Comparison of ENCODE assay signal across 9 cellular contexts in genomic region chr12:19712041-19712440, GRCh38.
DNase-seq lines count a peak whose midpoint lies in the region; ATAC-seq and TF ChIP-seq lines count a peak whose summit lies in the region.
"Had no signal": no experiment of that assay in that cellular context is flagged by ENCODE, and none has a peak within 500 bp of the region (broad histone marks: within the 10 kb centered on the region; RNA-seq: fewer than 3 reads in every experiment).

No MANE protein-coding gene starts in this region.

- H3K36me3 ChIP-seq in RWPE2 (ENCODE audit: low read depth) (no peaks in the 10 kb centered on the region), fibroblast of lung (ENCODE audit: control insufficient read depth, insufficient read depth, low read length) (no peaks in the 10 kb centered on the region), stomach smooth muscle (ENCODE audit: control insufficient read depth in 2 of 2, insufficient read depth in 2 of 2, low read length in 2 of 2) (no peaks in the 10 kb centered on the region), right atrium auricular region (no peaks in the 10 kb centered on the region)

- no peak overlapping the region for H3K9ac ChIP-seq in fibroblast of lung (ENCODE audit: insufficient read depth, low read length)
- H3K9ac ChIP-seq in stomach smooth muscle (ENCODE audit: low read length in 2 of 2), result no peak overlapping the region
- H3K9ac ChIP-seq: parathyroid adenoma had no signal

- H3K4me1 ChIP-seq in RWPE2 (ENCODE audit: insufficient read depth, poor library complexity, severe bottlenecking) (peaks cover 6% of the 10 kb centered on the region), fibroblast of lung (ENCODE audit: control insufficient read depth, extremely low read depth, insufficient read depth, low read length) (no peaks in the 10 kb centered on the region), stomach smooth muscle (ENCODE audit: control insufficient read depth, insufficient read depth, low read length) (peaks cover 7% of the 10 kb centered on the region), right atrium auricular region (no peaks in the 10 kb centered on the region)
- H3K4me1 ChIP-seq: parathyroid adenoma had no signal

- 0 out of 3 replicates have a peak, but pooled peaks have one; percentile 31 for ATAC-seq in RWPE2 (ENCODE audit: low read depth)
- no peak for ATAC-seq in GM18505 (IDR thresholded peaks at IDR 0.05; ENCODE audit: unreplicated experiment)
- no peak for ATAC-seq in HG03521 (IDR thresholded peaks at IDR 0.05; ENCODE audit: unreplicated experiment)

- no peak overlapping the region for H3K4me3 ChIP-seq in HFF-Myc (replicated peaks; ENCODE audit: low read depth, low read length)
- H3K4me3 ChIP-seq in RWPE2 (ENCODE audit: severe bottlenecking), result no peak overlapping the region
- no peak overlapping the region for H3K4me3 ChIP-seq in fibroblast of lung (replicated peaks in 1 of 4; ENCODE audit: control extremely low read depth in 1 of 4, insufficient read depth in 1 of 4, low read depth in 3 of 4, low read length in 4 of 4)
- H3K4me3 ChIP-seq in stomach smooth muscle (ENCODE audit: low read length in 2 of 2), result no peak overlapping the region
- no peak overlapping the region for H3K4me3 ChIP-seq in right atrium auricular region

- TF ChIP-seq CTCF in HFF-Myc (IDR thresholded peaks at IDR 0.05; ENCODE audit: low read depth, low read length, missing control alignments), result no peak
- TF ChIP-seq CTCF in RWPE2 (IDR thresholded peaks at IDR 0.05; ENCODE audit: poor library complexity, severe bottlenecking), result no peak
- no peak for TF ChIP-seq CTCF in fibroblast of lung (conservative IDR thresholded peaks at IDR 0.05 in 1 of 2, IDR thresholded peaks at IDR 0.05 in 1 of 2; ENCODE audit: low read depth in 1 of 2, low read length in 2 of 2)
- no peak for TF ChIP-seq CTCF in right atrium auricular region (IDR thresholded peaks at IDR 0.05)

- no peaks in the 10 kb centered on the region for H3K27me3 ChIP-seq in RWPE2 (ENCODE audit: insufficient read depth, poor library complexity, severe bottlenecking)
- H3K27me3 ChIP-seq in fibroblast of lung (ENCODE audit: control insufficient read depth, insufficient read depth, low read length), result no peaks in the 10 kb centered on the region
- H3K27me3 ChIP-seq in stomach smooth muscle (ENCODE audit: control insufficient read depth in 1 of 2, insufficient read depth in 2 of 2, low read length in 2 of 2), result no peaks in the 10 kb centered on the region
- no peaks in the 10 kb centered on the region for H3K27me3 ChIP-seq in right atrium auricular region

- H2AFZ ChIP-seq in fibroblast of lung (ENCODE audit: low read length), result no peak overlapping the region
- H2AFZ ChIP-seq: parathyroid adenoma had no signal

- H3K27ac ChIP-seq in RWPE2 (ENCODE audit: poor library complexity, severe bottlenecking) (no peak overlapping the region), fibroblast of lung (ENCODE audit: insufficient read depth, low read length) (peak overlapping the region; percentile 13), stomach smooth muscle (ENCODE audit: low read length) (peak overlapping the region; percentile 53), right atrium auricular region (peak overlapping the region in 1 of 2 donors; percentile 57)
- H3K27ac ChIP-seq: parathyroid adenoma had no signal

- DNase-seq in HFF-Myc (ENCODE audit: extremely low read depth, low read depth) (peak; percentile 38), RWPE2 (ENCODE audit: low spot score) (no peak), fibroblast of lung (ENCODE audit: low read depth in 2 of 2) (peak; percentile 88 to 94), right atrium auricular region (ENCODE audit: low spot score) (no peak)
- DNase-seq: NCI-H1930 had no signal

- no peaks in the 10 kb centered on the region for H4K20me1 ChIP-seq in fibroblast of lung (ENCODE audit: control insufficient read depth, extremely low read depth, insufficient read depth, low read length)

- no peaks in the 10 kb centered on the region for H3K9me3 ChIP-seq in RWPE2 (ENCODE audit: severe bottlenecking)
- no peaks in the 10 kb centered on the region for H3K9me3 ChIP-seq in fibroblast of lung (ENCODE audit: control insufficient read depth, insufficient read depth, low read depth, low read length)
- H3K9me3 ChIP-seq in stomach smooth muscle (ENCODE audit: control insufficient read depth in 2 of 2, low read length in 2 of 2), result no peaks in the 10 kb centered on the region
- H3K9me3 ChIP-seq in right atrium auricular region, result peaks cover 0 to 15% of the 10 kb centered on the region in 2 donors

- H3K4me2 ChIP-seq in fibroblast of lung (ENCODE audit: extremely low read depth, insufficient read depth, low read length), result no peak overlapping the region

- H3K79me2 ChIP-seq in fibroblast of lung (ENCODE audit: control insufficient read depth, insufficient read depth, low read length), result no peaks in the 10 kb centered on the region
- H3K79me2 ChIP-seq: parathyroid adenoma had no signal

- TF ChIP-seq POLR2A in GM18505 (IDR thresholded peaks at IDR 0.05; ENCODE audit: borderline replicate concordance, extremely low read depth, insufficient read depth, insufficient read length), result no peak

Comparison
In these comparisons a context has a peak if more than half of its experiments do, and no peak if none do; other contexts are left out.
1. DNase-seq: peak in HFF-Myc (single experiment) and fibroblast of lung (2 of 2); none in RWPE2 (single experiment) and right atrium auricular region (single experiment).